ENCODE assay signal across 8 cellular contexts in the genomic region with DNA sequence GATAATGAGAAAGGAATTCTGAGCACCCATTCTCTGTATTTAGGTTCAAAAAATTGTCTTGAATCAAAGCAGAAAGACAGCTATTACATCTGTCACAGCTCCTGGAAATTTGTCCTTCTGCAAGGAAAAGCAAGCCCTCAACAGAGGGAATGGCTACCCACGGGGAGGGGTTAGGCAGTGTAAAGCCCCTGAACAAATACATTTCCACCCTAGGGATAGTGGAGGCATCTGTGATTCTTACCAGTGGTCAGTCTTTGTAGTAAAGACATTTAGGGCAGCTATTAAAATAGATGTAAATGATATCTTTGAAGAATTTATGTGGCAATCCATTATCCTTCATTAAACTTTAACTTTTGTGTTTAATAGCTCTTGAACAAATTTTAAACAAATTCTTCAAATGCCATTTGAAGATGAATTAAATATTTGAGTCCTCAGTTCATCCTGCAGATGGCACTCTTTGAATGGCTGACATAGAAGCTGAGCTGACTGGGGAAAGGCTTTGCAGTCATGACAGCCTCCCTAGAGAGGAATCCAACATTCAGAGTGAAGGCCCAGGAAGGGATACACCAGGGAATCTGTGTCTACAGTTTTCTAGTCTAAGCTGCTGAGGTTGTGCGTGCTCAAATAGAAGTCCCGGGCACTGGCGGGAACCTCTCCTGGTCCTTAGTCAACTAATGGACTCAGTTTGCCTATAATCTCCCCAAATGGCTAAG.
A peak's percentile ranks its signal among the peaks of the same experiment; 100 is the strongest.
DNase-seq lines count a peak whose midpoint lies in the region; ATAC-seq lines count a peak whose summit lies in the region.

No MANE protein-coding gene starts in this region.

- WGBS in GM23248 (ENCODE audit: low coverage in 1 of 2, low lambda C conversion rate in 2 of 2, missing lambda C conversion rate in 2 of 2), 2 experiments = 49 to 51% methylated on average over 4 of the region's 4 CpGs

- in situ Hi-C loops in GM23248 (cut with MboI) (loop anchor here (10.0 kb wide), 1 partner anchor 203 kb away; no protein-coding TSS in a partner anchor), T47D (cut with HindIII; ENCODE audit: low pct_unique_long_range_greater_than_20kb, low sequenced_read_pairs) (no loop called here)

- H3F3A ChIP-seq in GM23248 (ENCODE audit: insufficient read depth) = no peaks in the 10 kb centered on the region

- H3K36me3 ChIP-seq in GM23248 (ENCODE audit: low read depth) = no peaks in the 10 kb centered on the region

- no peaks in the 10 kb centered on the region for H3K4me1 ChIP-seq in GM23248 (ENCODE audit: insufficient read depth)

- peak; percentile 88 for DNase-seq in AG08395 (ENCODE audit: low spot score)
- DNase-seq in GM23248 = peak; percentile 71
- DNase-seq in NCI-H226 = peak; percentile 28
- peak; percentile 63 to 81 for DNase-seq in T47D (ENCODE audit: low read depth in 1 of 2, low spot score in 1 of 2)
- peak; percentile 77 for DNase-seq in islet precursor cell
- peak; percentile 48 for DNase-seq in ureter (ENCODE audit: low spot score)
- no peak for DNase-seq in activated effector memory CD4-positive, alpha-beta T cell treated with anti-CD3 and anti-CD28 coated beads, Interleukin-2, amount 50 U/mL, for 16 hours

- H3K9me2 ChIP-seq in GM23248 (ENCODE audit: insufficient read depth) = no peaks in the 10 kb centered on the region

- no peak overlapping the region for H3K9ac ChIP-seq in GM23248

- H3K9me3 ChIP-seq in GM23248 (ENCODE audit: low read depth) = no peaks in the 10 kb centered on the region

- H2AFZ ChIP-seq in GM23248 = no peak overlapping the region

- no peaks in the 10 kb centered on the region for H4K20me1 ChIP-seq in GM23248 (ENCODE audit: insufficient read depth)

- no peaks in the 10 kb centered on the region for H3K79me2 ChIP-seq in GM23248 (ENCODE audit: insufficient read depth)

- no peak overlapping the region for H3K27ac ChIP-seq in GM23248

- no peak overlapping the region for H3K4me3 ChIP-seq in GM23248

- peaks cover 12% of the 10 kb centered on the region; the same call in 1 of the 2 replicates for H3K27me3 ChIP-seq in GM23248 (replicated peaks; ENCODE audit: insufficient read depth)

- ATAC-seq in HG03039 (IDR thresholded peaks at IDR 0.05; ENCODE audit: unreplicated experiment) = no peak

- no peak overlapping the region for H3K4me2 ChIP-seq in GM23248 (ENCODE audit: unreplicated experiment)
